In genomic region chr20:38446441-38447209, GRCh38 we compare ENCODE assay signal across 8 cellular contexts. TPM values are rescaled to one million over a fixed set of nuclear protein-coding genes. Genes with fewer than 3 reads are reported as not detected.
DNase-seq lines count a peak whose midpoint lies in the region; ATAC-seq and TF ChIP-seq lines count a peak whose summit lies in the region.

No MANE protein-coding gene starts in this region.

- POLR2A ChIA-PET in Caco-2 (lab: Charles Lee): interaction anchor here (0.5 to 3.6 kb wide), 7 partner anchors 9 to 1238 kb away, joined by 3 to 101 read pairs (median 3); partner anchors contain the start of genes RALGAPB and SNHG17

- peak overlapping the region; percentile 81 for H3K4me3 Mint-ChIP-seq in Caco-2 (ENCODE audit: unreplicated experiment)
- peak overlapping the region; percentile 71 for H3K4me3 Mint-ChIP-seq in endodermal cell

- H3K4me1 ChIP-seq in Caco-2: peaks cover 14% of the 10 kb centered on the region
- peaks cover 14% of the 10 kb centered on the region; the same call in 1 of the 2 replicates for H3K4me1 ChIP-seq in HUES6 (ENCODE audit: control insufficient read depth, insufficient read depth, low read length)
- peaks cover 14% of the 10 kb centered on the region for H3K4me1 ChIP-seq in endodermal cell (ENCODE audit: control insufficient read depth, insufficient read depth, low read length)

- peak; percentile 96 to 100 for DNase-seq in Caco-2
- DNase-seq in NOMO-1 treated with dmso at 0.1 percent for 144 hours (lab: John Stamatoyannopoulos, UW; ENCODE audit: unreplicated experiment): peak; percentile 89
- DNase-seq in activated CD8-positive, alpha-beta memory T cell treated with anti-CD3 and anti-CD28 coated beads, Interleukin-2, amount 50 U/mL, for 1 hour (ENCODE audit: extremely low read depth): peak; percentile 81
- DNase-seq in endodermal cell: peak; percentile 96
- peak; percentile 97 for DNase-seq in mesenteric fat pad (ENCODE audit: low spot score)
- peak; percentile 87 for DNase-seq in stimulated activated CD8-positive, alpha-beta memory T cell treated with anti-CD3 and anti-CD28 coated beads, Interleukin-12 subunit alpha, Interleukin-12 subunit beta, amount 100 ng/mL, for 4 hours (ENCODE audit: low read depth)

- H3K27ac ChIP-seq in HUES6 (ENCODE audit: low read depth, low read length) (peak overlapping the region; percentile 69; the same call in 1 of the 2 replicates), endodermal cell (ENCODE audit: low read depth, low read length) (peak overlapping the region; percentile 66)

- H3K4me1 Mint-ChIP-seq in Caco-2 (ENCODE audit: low read depth, unreplicated experiment) (peaks cover 19% of the 10 kb centered on the region), endodermal cell (peaks cover 14% of the 10 kb centered on the region)

- H3K36me3 Mint-ChIP-seq in Caco-2 (ENCODE audit: insufficient read depth, unreplicated experiment) (peaks cover 27% of the 10 kb centered on the region), endodermal cell (ENCODE audit: low read depth) (peaks cover 25% of the 10 kb centered on the region)

- TF ChIP-seq CTCF in Caco-2 (IDR thresholded peaks at IDR 0.05; ENCODE audit: insufficient read depth in 1 of 2, low read depth in 1 of 2, low read length in 1 of 2, severe bottlenecking in 1 of 2, unreplicated experiment in 1 of 2) (peak; percentile 99 to 100), endodermal cell (conservative IDR thresholded peaks at IDR 0.05) (peak; percentile 98)

- H3K4me3 ChIP-seq in Caco-2 (ENCODE audit: low read depth, low read length) (peak overlapping the region; percentile 70), HUES6 (ENCODE audit: low read depth, low read length) (peak overlapping the region; percentile 87), endodermal cell (ENCODE audit: low read length) (peak overlapping the region; percentile 88)

- H3K9me3 ChIP-seq in Caco-2 (no peaks in the 10 kb centered on the region), HUES6 (ENCODE audit: control insufficient read depth, insufficient read depth, low read depth, low read length) (no peaks in the 10 kb centered on the region), endodermal cell (ENCODE audit: control insufficient read depth, low read length) (no peaks in the 10 kb centered on the region)

- H3K36me3 ChIP-seq in Caco-2 (ENCODE audit: control insufficient read depth, insufficient read depth, low read length) (no peaks in the 10 kb centered on the region; the same call in 1 of the 2 replicates), HUES6 (ENCODE audit: control insufficient read depth, insufficient read depth, low read length) (peaks cover 31% of the 10 kb centered on the region), endodermal cell (ENCODE audit: control insufficient read depth, insufficient read depth, low read length) (peaks cover 23% of the 10 kb centered on the region)

- H3K27me3 ChIP-seq in Caco-2 (replicated peaks; ENCODE audit: control insufficient read depth, insufficient read depth, low read length) (no peaks in the 10 kb centered on the region), HUES6 (ENCODE audit: control insufficient read depth, insufficient read depth, low read length) (no peaks in the 10 kb centered on the region), endodermal cell (ENCODE audit: control insufficient read depth, insufficient read depth, low read length, poor library complexity, severe bottlenecking) (no peaks in the 10 kb centered on the region)

- BruUV-seq in Caco-2 (replicated peaks; lab: Mats Ljungman, UMichigan): TSS peak; percentile 52

- H3K9me3 Mint-ChIP-seq in Caco-2 (ENCODE audit: unreplicated experiment) (no peaks in the 10 kb centered on the region), endodermal cell (no peaks in the 10 kb centered on the region)

- intact Hi-C loops in Caco-2 (cut with micrococcal nuclease; ENCODE audit: unreplicated experiment): loop anchor here (1.0 kb wide), 2 partner anchors 11 to 26 kb away; partner anchors contain the start of genes RALGAPB and SNHG17

- H3K27ac Mint-ChIP-seq in Caco-2 (ENCODE audit: unreplicated experiment): peak overlapping the region; percentile 63
- peak overlapping the region; percentile 78 for H3K27ac Mint-ChIP-seq in endodermal cell

- 4 to 10% methylated on average over 31 to 56 of the region's 56 CpGs for WGBS in endodermal cell (ENCODE audit: insufficient coverage in 1 of 2, insufficient read length in 1 of 2), 2 experiments

- peaks cover 6% of the 10 kb centered on the region for H3K27me3 Mint-ChIP-seq in Caco-2 (ENCODE audit: insufficient read depth, unreplicated experiment)
- peaks cover 3% of the 10 kb centered on the region for H3K27me3 Mint-ChIP-seq in endodermal cell (ENCODE audit: insufficient read depth)

- H3K9ac ChIP-seq in HUES6 (ENCODE audit: low read length) (peak overlapping the region; percentile 91), endodermal cell (ENCODE audit: extremely low read depth, low read length, poor library complexity, severe bottlenecking) (peak overlapping the region; percentile 92)

- CTCF ChIA-PET in Caco-2 (lab: Charles Lee): interaction anchor here (0.5 to 3.8 kb wide), 17 partner anchors 9 to 356 kb away, joined by 3 to 91 read pairs (median 4); partner anchors contain the start of genes RALGAPB and SNHG17

- peak; percentile 80 for ATAC-seq in GM21390 (IDR thresholded peaks at IDR 0.05; ENCODE audit: unreplicated experiment)

RNA-seq across cellular contexts. Expression of gene SNHG17, which starts 11.5 kb away (rescaled TPM):
- total RNA-seq in Caco-2 (2022): 351 and 362 TPM in 2 replicates
- 10 to 100 TPM; 36.7 to 45.9 TPM for total RNA-seq in endodermal cell
- 76.2 TPM for polyA plus RNA-seq in endodermal cell (2013, experiment 1 of 2)
- polyA plus RNA-seq in endodermal cell (2013, experiment 2 of 2): 60.8 TPM
- total RNA-seq in mesenteric fat pad: 63.9 TPM

RNA-seq across cellular contexts. Expression of gene RALGAPB, which starts 26.0 kb away (rescaled TPM):
- 69.1 and 72.3 TPM in 2 replicates for total RNA-seq in Caco-2 (2022)
- total RNA-seq in endodermal cell: 10 to 100 TPM; 38.3 to 45.5 TPM
- polyA plus RNA-seq in endodermal cell (2013, experiment 1 of 2): 24.1 TPM
- polyA plus RNA-seq in endodermal cell (2013, experiment 2 of 2): 25.3 TPM
- total RNA-seq in mesenteric fat pad: 29.7 TPM

Comparison
In these comparisons a context has a peak if more than half of its experiments do, and no peak if none do; other contexts are left out.
1. Peak in every context shown above with its lines: DNase-seq, ATAC-seq, H3K4me3 ChIP-seq and H3K27ac ChIP-seq.